23 cellular contexts compared by ENCODE assay signal in genomic region chr10:20616056-20616671, GRCh38.
"Had no signal": no experiment of that assay in that cellular context is flagged by ENCODE, and none has a peak within 500 bp of the region (broad histone marks: within the 10 kb centered on the region; RNA-seq: fewer than 3 reads in every experiment).

No MANE protein-coding gene starts in this region.

- H3K4me1 Mint-ChIP-seq: activated CD4-positive, alpha-beta memory T cell treated with anti-CD3 and anti-CD28 coated beads, Interleukin-2, amount 10 ng/mL, durations not matched to agents 7 days and 5 days; activated T-helper 17 cell treated with anti-CD3 and anti-CD28 coated beads, Interleukin-2, amount 50 U/mL, for 72 hours had no signal

- H3K27ac ChIP-seq: brain microvascular endothelial cell, cardiac muscle cell, SK-N-MC, WERI-Rb-1 had no signal

- H3K27ac Mint-ChIP-seq: activated CD4-positive, alpha-beta memory T cell treated with anti-CD3 and anti-CD28 coated beads, Interleukin-2, amount 10 ng/mL, durations not matched to agents 7 days and 5 days; activated CD4-positive, alpha-beta T cell treated with anti-CD3 and anti-CD28 coated beads for 36 hours; activated naive CD8-positive, alpha-beta T cell treated with anti-CD3 and anti-CD28 coated beads for 36 hours; activated T-helper 17 cell treated with anti-CD3 and anti-CD28 coated beads, Interleukin-2, amount 50 U/mL, for 72 hours had no signal

- H3K4me3 Mint-ChIP-seq: activated CD4-positive, alpha-beta memory T cell treated with anti-CD3 and anti-CD28 coated beads, Interleukin-2, amount 10 ng/mL, durations not matched to agents 7 days and 5 days; activated CD4-positive, alpha-beta T cell treated with anti-CD3 and anti-CD28 coated beads for 36 hours; activated naive CD4-positive, alpha-beta T cell treated with anti-CD3 and anti-CD28 coated beads, Interleukin-2, amount 10 ng/mL, durations not matched to agents 7 days and 5 days; activated naive CD8-positive, alpha-beta T cell treated with anti-CD3 and anti-CD28 coated beads for 36 hours; activated T-helper 17 cell treated with anti-CD3 and anti-CD28 coated beads, Interleukin-2, amount 50 U/mL, for 72 hours had no signal

- ATAC-seq: activated CD4-positive, alpha-beta T cell treated with anti-CD3 and anti-CD28 coated beads for 36 hours; activated T-helper 17 cell treated with anti-CD3 and anti-CD28 coated beads, Interleukin-2, amount 50 U/mL, for 72 hours; Right ventricle myocardium inferior had no signal

- H3K9me3 Mint-ChIP-seq: activated naive CD8-positive, alpha-beta T cell treated with anti-CD3 and anti-CD28 coated beads for 36 hours; activated T-helper 17 cell treated with anti-CD3 and anti-CD28 coated beads, Interleukin-2, amount 50 U/mL, for 72 hours had no signal

- H3K36me3 Mint-ChIP-seq: activated naive CD4-positive, alpha-beta T cell treated with anti-CD3 and anti-CD28 coated beads, Interleukin-2, amount 10 ng/mL, durations not matched to agents 7 days and 5 days; activated naive CD8-positive, alpha-beta T cell treated with anti-CD3 and anti-CD28 coated beads for 36 hours had no signal

- H3K36me3 ChIP-seq: brain microvascular endothelial cell, cardiac muscle cell, WERI-Rb-1 had no signal

- H3K27me3 ChIP-seq: brain microvascular endothelial cell, cardiac muscle cell had no signal

- H3K4me3 ChIP-seq: cardiac muscle cell, SK-N-MC had no signal

- H3K27me3 Mint-ChIP-seq: activated CD4-positive, alpha-beta memory T cell treated with anti-CD3 and anti-CD28 coated beads, Interleukin-2, amount 10 ng/mL, durations not matched to agents 7 days and 5 days; activated CD4-positive, alpha-beta T cell treated with anti-CD3 and anti-CD28 coated beads for 36 hours; activated naive CD4-positive, alpha-beta T cell treated with anti-CD3 and anti-CD28 coated beads, Interleukin-2, amount 10 ng/mL, durations not matched to agents 7 days and 5 days; activated naive CD8-positive, alpha-beta T cell treated with anti-CD3 and anti-CD28 coated beads for 36 hours; activated T-helper 17 cell treated with anti-CD3 and anti-CD28 coated beads, Interleukin-2, amount 50 U/mL, for 72 hours had no signal

- DNase-seq: activated CD4-positive, alpha-beta memory T cell treated with anti-CD3 and anti-CD28 coated beads, Interleukin-2, amount 10 ng/mL, durations not matched to agents 7 days and 5 days; activated CD4-positive, alpha-beta T cell treated with anti-CD3 and anti-CD28 coated beads, Interleukin-2, amount 50 U/mL, for 1 hour; activated gamma-delta T cell; activated naive CD8-positive, alpha-beta T cell treated with anti-CD3 and anti-CD28 coated beads for 36 hours; activated T-cell treated with anti-CD3 and anti-CD28 coated beads for 4 hours; activated T-cell treated with anti-CD3 and anti-CD28 coated beads, Interleukin-2, amount 50 U/mL, for 48 hours; brain microvascular endothelial cell; Karpas-422; NCI-H1048; NCI-H146; NCI-H1930; NCI-H2171; NCI-H226; NCI-H526 treated with DMSO at 0.1 percent for 48 hours; NCI-H82; RPMI8226; WERI-Rb-1 had no signal
